In genomic region chr6:34969662-34970265, GRCh38 we compare ENCODE assay signal across 30 cellular contexts.
DNase-seq lines count a peak whose midpoint lies in the region; ATAC-seq and TF ChIP-seq lines count a peak whose summit lies in the region.
"Had no signal": no experiment of that assay in that cellular context is flagged by ENCODE, and none has a peak within 500 bp of the region (broad histone marks: within the 10 kb centered on the region; RNA-seq: fewer than 3 reads in every experiment).

No MANE protein-coding gene starts in this region.

- TF ChIP-seq CTCF in RWPE1 (conservative IDR thresholded peaks at IDR 0.05; ENCODE audit: low read depth): no peak
- TF ChIP-seq CTCF in esophagus squamous epithelium (IDR thresholded peaks at IDR 0.05): no peak
- no peak for TF ChIP-seq CTCF in type B pancreatic cell (conservative IDR thresholded peaks at IDR 0.05)
- TF ChIP-seq CTCF in hepatocyte (IDR thresholded peaks at IDR 0.05; ENCODE audit: poor library complexity): no peak

- H3K4me3 ChIP-seq in esophagus squamous epithelium (no peak overlapping the region), hepatocyte (no peak overlapping the region)
- H3K4me3 ChIP-seq: body of pancreas, GM23338, prostate gland, sigmoid colon, suprapubic skin, uterus had no signal

- H3K27me3 ChIP-seq in esophagus squamous epithelium (no peaks in the 10 kb centered on the region), hepatocyte (no peaks in the 10 kb centered on the region)
- H3K27me3 ChIP-seq: body of pancreas, neutrophil, sigmoid colon, suprapubic skin, uterus had no signal

- 61 to 68% methylated on average over 6 to 7 of the region's 7 CpGs for WGBS in esophagus squamous epithelium, 2 donors
- 83% methylated on average over 7 of the region's 7 CpGs for WGBS in hepatocyte (ENCODE audit: low lambda C conversion rate, missing lambda C conversion rate)

- H2AFZ ChIP-seq in hepatocyte: no peak overlapping the region
- H2AFZ ChIP-seq: GM23338 had no signal

- TF ChIP-seq POLR2A in esophagus squamous epithelium (IDR thresholded peaks at IDR 0.05): no peak
- no peak for TF ChIP-seq POLR2A in erythroblast (IDR thresholded peaks at IDR 0.05; ENCODE audit: low read length)

- DNase-seq in activated T-cell treated with anti-CD3 and anti-CD28 coated beads, Interleukin-2, amount 50 U/mL, for 24 hours: no peak
- DNase-seq in activated T-cell treated with anti-CD3 and anti-CD28 coated beads for 4 hours (no peak), RWPE1 (ENCODE audit: low spot score) (peak; percentile 36), esophagus squamous epithelium (lab: John Stamatoyannopoulos, UW) (no peak), type B pancreatic cell (ENCODE audit: extremely low spot score, unreplicated experiment) (no peak), hepatocyte (ENCODE audit: low spot score) (no peak), erythroblast (lab: John Stamatoyannopoulos, UW) (no peak)
- DNase-seq: activated CD8-positive, alpha-beta T cell treated with anti-CD3 and anti-CD28 coated beads for 36 hours; activated gamma-delta T cell treated with Interleukin-2 at 50 U/mL for 16 hours; body of pancreas; CD8-positive, alpha-beta T cell; DMS 273 treated with DMSO at 0.1 percent for 48 hours; MM.1S; NCI-H1417; NCI-H2081 treated with DMSO at 0.1 percent for 48 hours; NCI-H446 treated with DMSO at 0.1 percent for 48 hours; NCI-H82; sigmoid colon; stimulated activated CD4-positive, alpha-beta T cell treated with anti-CD3 and anti-CD28 coated beads, Interleukin-4, amount 100 ng/mL, for 4 hours; stimulated activated naive B cell treated with anti-CD40 and anti-IgM and Interleukin-4, amounts not matched to agents 10 μg/mL and 1 μg/mL and 100 μg/mL, for 72 hours; T-helper 1 cell; uterus had no signal

- ATAC-seq in GM19467 (IDR thresholded peaks at IDR 0.05; ENCODE audit: unreplicated experiment): no peak
- ATAC-seq: activated CD4-positive, CD25-positive, alpha-beta regulatory T cell treated with anti-CD3 and anti-CD28 coated beads, Interleukin-2, amount 50 U/mL, for 24 hours; activated CD8-positive, alpha-beta T cell treated with anti-CD3 and anti-CD28 coated beads for 36 hours; body of pancreas; CD8-positive, alpha-beta T cell; GM23338; left lobe of liver; stimulated activated naive B cell treated with anti-CD40 and anti-IgM and Interleukin-4, amounts not matched to agents 10 μg/mL and 1 μg/mL and 100 μg/mL, for 72 hours had no signal

- H3K27ac Mint-ChIP-seq in activated T-cell treated with anti-CD3 and anti-CD28 coated beads, Interleukin-2, amount 50 U/mL, for 24 hours: peak overlapping the region; percentile 44
- H3K27ac Mint-ChIP-seq in type B pancreatic cell: peak overlapping the region; percentile 21
- H3K27ac Mint-ChIP-seq: activated CD8-positive, alpha-beta T cell treated with anti-CD3 and anti-CD28 coated beads for 36 hours; B cell; CD8-positive, alpha-beta T cell; GM23338; stimulated activated naive B cell treated with anti-CD40 and anti-IgM and Interleukin-4, amounts not matched to agents 10 μg/mL and 1 μg/mL and 100 μg/mL, for 72 hours had no signal

- intact Hi-C loops in esophagus squamous epithelium (cut with DNase I): no loop called here

- POLR2A ChIA-PET in RWPE1 (lab: Yijun Ruan, JAX; ENCODE audit: low non-redundant PET): no interaction called here

- CTCF ChIA-PET in RWPE1 (lab: Yijun Ruan, JAX): no interaction called here

- H3K27me3 Mint-ChIP-seq in activated T-cell treated with anti-CD3 and anti-CD28 coated beads, Interleukin-2, amount 50 U/mL, for 24 hours: no peaks in the 10 kb centered on the region
- no peaks in the 10 kb centered on the region for H3K27me3 Mint-ChIP-seq in type B pancreatic cell
- H3K27me3 Mint-ChIP-seq: activated CD8-positive, alpha-beta T cell treated with anti-CD3 and anti-CD28 coated beads for 36 hours; B cell; stimulated activated naive B cell treated with anti-CD40 and anti-IgM and Interleukin-4, amounts not matched to agents 10 μg/mL and 1 μg/mL and 100 μg/mL, for 72 hours had no signal

- H3K36me3 Mint-ChIP-seq in activated T-cell treated with anti-CD3 and anti-CD28 coated beads, Interleukin-2, amount 50 U/mL, for 24 hours (ENCODE audit: low read depth): peaks cover 34% of the 10 kb centered on the region
- H3K36me3 Mint-ChIP-seq in type B pancreatic cell: peaks cover 22% of the 10 kb centered on the region

- H3K9me2 ChIP-seq in hepatocyte (replicated peaks; ENCODE audit: insufficient read depth): no peaks in the 10 kb centered on the region

- H3K4me3 Mint-ChIP-seq in activated T-cell treated with anti-CD3 and anti-CD28 coated beads, Interleukin-2, amount 50 U/mL, for 24 hours: no peak overlapping the region
- H3K4me3 Mint-ChIP-seq in type B pancreatic cell: no peak overlapping the region
- H3K4me3 Mint-ChIP-seq: activated CD8-positive, alpha-beta T cell treated with anti-CD3 and anti-CD28 coated beads for 36 hours; B cell; CD8-positive, alpha-beta T cell; GM23338; stimulated activated naive B cell treated with anti-CD40 and anti-IgM and Interleukin-4, amounts not matched to agents 10 μg/mL and 1 μg/mL and 100 μg/mL, for 72 hours had no signal

- no peaks in the 10 kb centered on the region for H3K9me3 ChIP-seq in esophagus squamous epithelium
- no peaks in the 10 kb centered on the region for H3K9me3 ChIP-seq in hepatocyte (ENCODE audit: low read depth)
- H3K9me3 ChIP-seq: body of pancreas, neutrophil, prostate gland, sigmoid colon, suprapubic skin, uterus had no signal

- no peaks in the 10 kb centered on the region for H3K4me1 Mint-ChIP-seq in activated T-cell treated with anti-CD3 and anti-CD28 coated beads, Interleukin-2, amount 50 U/mL, for 24 hours (ENCODE audit: low read depth)
- H3K4me1 Mint-ChIP-seq in type B pancreatic cell (ENCODE audit: unreplicated experiment): peaks cover 16% of the 10 kb centered on the region
- H3K4me1 Mint-ChIP-seq: B cell; GM23338; stimulated activated naive B cell treated with anti-CD40 and anti-IgM and Interleukin-4, amounts not matched to agents 10 μg/mL and 1 μg/mL and 100 μg/mL, for 72 hours had no signal

- H3K9me3 Mint-ChIP-seq in activated T-cell treated with anti-CD3 and anti-CD28 coated beads, Interleukin-2, amount 50 U/mL, for 24 hours: no peaks in the 10 kb centered on the region
- no peaks in the 10 kb centered on the region for H3K9me3 Mint-ChIP-seq in type B pancreatic cell
- H3K9me3 Mint-ChIP-seq: activated CD8-positive, alpha-beta T cell treated with anti-CD3 and anti-CD28 coated beads for 36 hours; CD8-positive, alpha-beta T cell; GM23338; stimulated activated naive B cell treated with anti-CD40 and anti-IgM and Interleukin-4, amounts not matched to agents 10 μg/mL and 1 μg/mL and 100 μg/mL, for 72 hours had no signal

- H3K4me1 ChIP-seq in esophagus squamous epithelium (peaks cover 0 to 26% (median 0%) of the 10 kb centered on the region in 3 donors), hepatocyte (ENCODE audit: insufficient read depth) (no peaks in the 10 kb centered on the region)
- H3K4me1 ChIP-seq: body of pancreas, prostate gland had no signal

- H3K4me2 ChIP-seq in hepatocyte: no peak overlapping the region
- H3K4me2 ChIP-seq: GM23338 had no signal

- H3K79me2 ChIP-seq in hepatocyte: peaks cover 19% of the 10 kb centered on the region

- H4K20me1 ChIP-seq in hepatocyte (ENCODE audit: insufficient read depth, poor library complexity, severe bottlenecking): no peaks in the 10 kb centered on the region

- no peak overlapping the region for H3K27ac ChIP-seq in RWPE1
- H3K27ac ChIP-seq in esophagus squamous epithelium: peak overlapping the region in 3 of 4 donors; percentile 23 to 32 (median 23)
- no peak overlapping the region for H3K27ac ChIP-seq in hepatocyte
- H3K27ac ChIP-seq: body of pancreas, neutrophil, prostate gland, sigmoid colon, suprapubic skin, uterus had no signal

- peaks cover 0 to 33% (median 0%) of the 10 kb centered on the region in 3 donors for H3K36me3 ChIP-seq in esophagus squamous epithelium
- no peaks in the 10 kb centered on the region for H3K36me3 ChIP-seq in hepatocyte (replicated peaks; ENCODE audit: insufficient read depth, low read depth)
- H3K36me3 ChIP-seq: prostate gland, uterus had no signal

Comparison
In these comparisons a context has a peak if more than half of its experiments do, and no peak if none do; other contexts are left out.
1. H3K27ac ChIP-seq: peak in esophagus squamous epithelium (3 of 4); none in RWPE1 (single experiment) and hepatocyte (single experiment).